ENCODE assay signal across 15 cellular contexts in genomic region chr4:151709071-151709470, GRCh38. TPM values are rescaled to one million over a fixed set of nuclear protein-coding genes. Genes with fewer than 3 reads are reported as not detected.
DNase-seq lines count a peak whose midpoint lies in the region; ATAC-seq and TF ChIP-seq lines count a peak whose summit lies in the region.
"Had no signal": no experiment of that assay in that cellular context is flagged by ENCODE, and none has a peak within 500 bp of the region (broad histone marks: within the 10 kb centered on the region; RNA-seq: fewer than 3 reads in every experiment).

No MANE protein-coding gene starts in this region.

- H3K4me3 Mint-ChIP-seq in activated naive CD4-positive, alpha-beta T cell treated with anti-CD3 and anti-CD28 coated beads for 36 hours, result no peak overlapping the region
- H3K4me3 Mint-ChIP-seq: B cell; CD8-positive, alpha-beta T cell; GM23338 had no signal

- H3K9me3 Mint-ChIP-seq in activated naive CD4-positive, alpha-beta T cell treated with anti-CD3 and anti-CD28 coated beads for 36 hours, result no peaks in the 10 kb centered on the region
- H3K9me3 Mint-ChIP-seq: CD8-positive, alpha-beta T cell; GM23338 had no signal

- no peaks in the 10 kb centered on the region for H3K79me2 ChIP-seq in hepatocyte
- no peaks in the 10 kb centered on the region for H3K79me2 ChIP-seq in trophoblast cell (ENCODE audit: control insufficient read depth, insufficient read depth, low read length, poor library complexity)

- peak; percentile 20 to 41 for ATAC-seq in left cardiac atrium
- no peak for ATAC-seq in left ventricle myocardium superior
- ATAC-seq: CD8-positive, alpha-beta T cell; GM23338; HepG2 had no signal

- intact Hi-C loops in left cardiac atrium (cut with DNase I), result no loop called here
- intact Hi-C loops in left ventricle myocardium superior (cut with micrococcal nuclease), result no loop called here
- intact Hi-C loops in activated naive CD4-positive, alpha-beta T cell treated with anti-CD3 and anti-CD28 coated beads for 36 hours (cut with micrococcal nuclease), result no loop called here

- no peaks in the 10 kb centered on the region for H3K9me2 ChIP-seq in hepatocyte (replicated peaks; ENCODE audit: insufficient read depth)

- CTCF ChIA-PET in activated naive CD4-positive, alpha-beta T cell treated with anti-CD3 and anti-CD28 coated beads for 36 hours (lab: Charles Lee), result no interaction called here

- no peak overlapping the region for H3K4me2 ChIP-seq in hepatocyte
- H3K4me2 ChIP-seq in trophoblast cell (ENCODE audit: low read length), result no peak overlapping the region
- H3K4me2 ChIP-seq: BLaER1 treated with 17β-estradiol and CSF1 and Interleukin-3, amounts not matched to agents 10 nM and 100 nM; GM23338 had no signal

- no peak for TF ChIP-seq CTCF in hepatocyte (IDR thresholded peaks at IDR 0.05; ENCODE audit: poor library complexity)

- H4K20me1 ChIP-seq in hepatocyte (ENCODE audit: insufficient read depth, poor library complexity, severe bottlenecking), result no peaks in the 10 kb centered on the region
- H4K20me1 ChIP-seq: BLaER1 treated with 17β-estradiol and CSF1 and Interleukin-3, amounts not matched to agents 10 nM and 100 nM had no signal

- no peaks in the 10 kb centered on the region for H3K4me1 Mint-ChIP-seq in activated naive CD4-positive, alpha-beta T cell treated with anti-CD3 and anti-CD28 coated beads for 36 hours (ENCODE audit: low read depth)
- H3K4me1 Mint-ChIP-seq: B cell, GM23338 had no signal

- DNase-seq in left cardiac atrium (no peak), left ventricle myocardium superior (no peak), hepatocyte (ENCODE audit: low spot score) (no peak), trophoblast cell (no peak), NCI-H510A (lab: John Stamatoyannopoulos, UW) (no peak)
- no peak for DNase-seq in activated naive CD4-positive, alpha-beta T cell treated with anti-CD3 and anti-CD28 coated beads for 36 hours
- DNase-seq: Calu3; CD8-positive, alpha-beta T cell; DMS79 treated with DMSO at 0.1 percent for 48 hours; GF-D8; HCEC 1CT had no signal

- no peak overlapping the region for H4K8ac ChIP-seq in trophoblast cell (ENCODE audit: low read depth, low read length)

- H3K27me3 ChIP-seq in hepatocyte (no peaks in the 10 kb centered on the region), trophoblast cell (ENCODE audit: insufficient read depth, low read length) (no peaks in the 10 kb centered on the region)
- H3K27me3 ChIP-seq: BLaER1 treated with 17β-estradiol and CSF1 and Interleukin-3, amounts not matched to agents 10 nM and 100 nM had no signal

- peaks cover 2% of the 10 kb centered on the region for H3K79me1 ChIP-seq in trophoblast cell (ENCODE audit: low read length)

- H3K4me3 ChIP-seq in hepatocyte, result no peak overlapping the region
- no peak overlapping the region for H3K4me3 ChIP-seq in trophoblast cell (ENCODE audit: low read depth, low read length)
- H3K4me3 ChIP-seq: BLaER1 treated with 17β-estradiol and CSF1 and Interleukin-3, amounts not matched to agents 10 nM and 100 nM; GM23338 had no signal

- peak overlapping the region; percentile 4 for H2BK5ac ChIP-seq in trophoblast cell (ENCODE audit: low read depth, low read length, poor library complexity)

- H3K4ac ChIP-seq in trophoblast cell (ENCODE audit: low read depth, low read length), result no peak overlapping the region

- H3K36me3 ChIP-seq in hepatocyte (replicated peaks; ENCODE audit: insufficient read depth, low read depth) (no peaks in the 10 kb centered on the region), trophoblast cell (ENCODE audit: control insufficient read depth in 1 of 2, insufficient read depth in 2 of 2, low read length in 2 of 2) (peaks cover 7 to 8% of the 10 kb centered on the region in 2 experiments)

- no peaks in the 10 kb centered on the region for H3K4me1 ChIP-seq in hepatocyte (ENCODE audit: insufficient read depth)
- H3K4me1 ChIP-seq in trophoblast cell (ENCODE audit: control insufficient read depth in 1 of 2, insufficient read depth in 2 of 2, low read length in 2 of 2), result peaks cover 8 to 11% of the 10 kb centered on the region in 2 experiments
- H3K4me1 ChIP-seq: BLaER1 treated with 17β-estradiol and CSF1 and Interleukin-3, amounts not matched to agents 10 nM and 100 nM had no signal

- 87% methylated on average over 6 of the region's 6 CpGs for WGBS in hepatocyte (ENCODE audit: low lambda C conversion rate, missing lambda C conversion rate)
- no CpG with 5 or more reads among the region's 6 CpGs for WGBS in trophoblast cell (ENCODE audit: extremely low coverage, insufficient coverage, insufficient read length)

- no peak overlapping the region for H2BK12ac ChIP-seq in trophoblast cell (ENCODE audit: low read length)

- H2BK120ac ChIP-seq in trophoblast cell (ENCODE audit: insufficient read depth, low read length, poor library complexity), result no peak overlapping the region

- H2AFZ ChIP-seq in hepatocyte (no peak overlapping the region), trophoblast cell (ENCODE audit: insufficient read depth, low read length, poor library complexity) (no peak overlapping the region)
- H2AFZ ChIP-seq: GM23338 had no signal

- H4K91ac ChIP-seq in trophoblast cell (ENCODE audit: low read depth, low read length), result peak overlapping the region; percentile 56

- peaks cover 4% of the 10 kb centered on the region for H3K36me3 Mint-ChIP-seq in activated naive CD4-positive, alpha-beta T cell treated with anti-CD3 and anti-CD28 coated beads for 36 hours (ENCODE audit: low read depth)

- no peak overlapping the region for H3K9ac ChIP-seq in trophoblast cell (ENCODE audit: low read length)
- H3K9ac ChIP-seq: BLaER1 treated with 17β-estradiol and CSF1 and Interleukin-3, amounts not matched to agents 10 nM and 100 nM had no signal

- peak overlapping the region; percentile 54 for H3K18ac ChIP-seq in trophoblast cell (ENCODE audit: low read length)

- no peaks in the 10 kb centered on the region for H3K9me3 ChIP-seq in hepatocyte (ENCODE audit: low read depth)
- no peaks in the 10 kb centered on the region for H3K9me3 ChIP-seq in trophoblast cell (ENCODE audit: insufficient read depth, low read depth, low read length)
- H3K9me3 ChIP-seq: BLaER1 treated with 17β-estradiol and CSF1 and Interleukin-3, amounts not matched to agents 10 nM and 100 nM had no signal

- H3K27ac ChIP-seq in hepatocyte (peak overlapping the region; percentile 32), trophoblast cell (ENCODE audit: low read depth, low read length) (no peak overlapping the region)
- H3K27ac ChIP-seq: BLaER1 treated with 17β-estradiol and CSF1 and Interleukin-3, amounts not matched to agents 10 nM and 100 nM had no signal

- no peaks in the 10 kb centered on the region for H3K27me3 Mint-ChIP-seq in activated naive CD4-positive, alpha-beta T cell treated with anti-CD3 and anti-CD28 coated beads for 36 hours (ENCODE audit: low read depth)
- H3K27me3 Mint-ChIP-seq: B cell had no signal

- H3K14ac ChIP-seq in trophoblast cell (ENCODE audit: low read length), result no peak overlapping the region

- H2AK5ac ChIP-seq in trophoblast cell (ENCODE audit: low read length), result no peak overlapping the region

- no peak overlapping the region for H4K12ac ChIP-seq in trophoblast cell (ENCODE audit: low read depth, low read length)

- H3K23ac ChIP-seq in trophoblast cell (ENCODE audit: low read length), result no peak overlapping the region

- no peak overlapping the region for H3K27ac Mint-ChIP-seq in activated naive CD4-positive, alpha-beta T cell treated with anti-CD3 and anti-CD28 coated beads for 36 hours
- H3K27ac Mint-ChIP-seq: B cell; CD8-positive, alpha-beta T cell; GM23338 had no signal

RNA-seq across cellular contexts. Expression of gene GATB, which starts 51.7 kb away (rescaled TPM):
- 10 to 100 TPM; 51.7 to 88.1 TPM for total RNA-seq in left cardiac atrium
- 142 TPM for total RNA-seq in left ventricle myocardium superior
- total RNA-seq in hepatocyte, result 19.4 and 26.9 TPM in 2 replicates
- polyA plus RNA-seq in hepatocyte, result 20.1 and 23.5 TPM in 2 replicates
- 12.7 and 14.3 TPM in 2 replicates for polyA plus RNA-seq in trophoblast cell (2013)
- total RNA-seq in activated naive CD4-positive, alpha-beta T cell treated with anti-CD3 and anti-CD28 coated beads for 36 hours, result 10 to 100 TPM; 15.2 to 22.1 TPM
